ENCODE assay signal across 15 cellular contexts in the genomic region with DNA sequence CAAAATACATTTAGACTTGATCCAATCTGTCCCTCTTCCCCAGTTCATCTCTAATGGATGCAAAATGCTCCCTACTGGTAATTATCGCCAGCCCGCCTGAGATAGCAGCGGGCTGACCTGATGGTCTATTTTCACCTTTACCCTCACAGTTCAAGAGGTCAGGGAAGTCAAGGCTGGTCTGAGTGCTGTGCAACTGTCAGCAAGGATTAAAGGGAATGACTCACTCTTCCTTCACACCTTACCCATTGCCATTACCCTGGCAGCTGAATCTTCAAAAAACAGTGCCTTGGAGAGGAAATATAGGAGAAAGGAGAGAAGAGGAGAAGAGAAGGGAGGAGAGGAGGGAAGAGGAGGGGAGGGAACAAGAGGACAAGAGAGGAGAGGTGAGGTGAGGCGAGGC. TPM values are rescaled to one million over a fixed set of nuclear protein-coding genes. Genes with fewer than 3 reads are reported as not detected.
A peak's percentile ranks its signal among the peaks of the same experiment; 100 is the strongest.
DNase-seq lines count a peak whose midpoint lies in the region; ATAC-seq, FAIRE-seq and TF ChIP-seq lines count a peak whose summit lies in the region.
"Had no signal": no experiment of that assay in that cellular context is flagged by ENCODE, and none has a peak within 500 bp of the region (broad histone marks: within the 10 kb centered on the region; RNA-seq: fewer than 3 reads in every experiment).

No MANE protein-coding gene starts in this region.

- TF ChIP-seq POLR2A in HepG2 (IDR thresholded peaks at IDR 0.05; ENCODE audit: insufficient read depth in 1 of 2, low read depth in 2 of 2, low read length in 2 of 2): no peak
- TF ChIP-seq POLR2A in right lobe of liver (IDR thresholded peaks at IDR 0.05): no peak

- H3K27me3 Mint-ChIP-seq in activated CD4-positive, alpha-beta memory T cell treated with anti-CD3 and anti-CD28 coated beads for 36 hours: no peaks in the 10 kb centered on the region

- ATAC-seq in HepG2 (no peak), right lobe of liver (no peak), GM19035 (IDR thresholded peaks at IDR 0.05; ENCODE audit: unreplicated experiment) (no peak)
- ATAC-seq: foreskin keratinocyte had no signal

- no peak for TF ChIP-seq CTCF in HepG2 (CRISPR knock-in tag; IDR thresholded peaks at IDR 0.05)
- TF ChIP-seq CTCF in right lobe of liver (IDR thresholded peaks at IDR 0.05): no peak

- no peak overlapping the region for H3K9ac ChIP-seq in HepG2 (ENCODE audit: insufficient read depth, low read depth, low read length)
- H3K9ac ChIP-seq: GM23248 had no signal

- POLR2A ChIA-PET in HepG2 (lab: Yijun Ruan, JAX): no interaction called here
- POLR2A ChIA-PET in activated CD4-positive, alpha-beta memory T cell treated with anti-CD3 and anti-CD28 coated beads for 36 hours (lab: Charles Lee): interaction anchor here (2.0 to 5.1 kb wide), 4 partner anchors 19 to 45 kb away, joined by 6 to 61 read pairs (median 18); no protein-coding TSS in a partner anchor

- H3K4me1 Mint-ChIP-seq in activated CD4-positive, alpha-beta memory T cell treated with anti-CD3 and anti-CD28 coated beads for 36 hours (ENCODE audit: low read depth): peaks cover 94% of the 10 kb centered on the region

- no TSS peak for BruUV-seq in HepG2 (replicated peaks; lab: Mats Ljungman, UMichigan)

- H3K4me2 ChIP-seq in HepG2 (ENCODE audit: low read depth, low read length): no peak overlapping the region

- H3K36me3 Mint-ChIP-seq in activated CD4-positive, alpha-beta memory T cell treated with anti-CD3 and anti-CD28 coated beads for 36 hours: peaks cover 43% of the 10 kb centered on the region

- H2AFZ ChIP-seq in HepG2 (ENCODE audit: low read length): no peak overlapping the region
- H2AFZ ChIP-seq: GM23248 had no signal

- DNase-seq in HepG2 (ENCODE audit: low spot score): no peak
- no peak for DNase-seq in right lobe of liver
- no peak for DNase-seq in activated CD4-positive, alpha-beta memory T cell treated with anti-CD3 and anti-CD28 coated beads for 36 hours
- DNase-seq in NCI-H2081 (lab: John Stamatoyannopoulos, UW): no peak
- no peak for DNase-seq in mesenteric fat pad (ENCODE audit: low spot score)
- DNase-seq: activated CD4-positive, alpha-beta T cell treated with anti-CD3 and anti-CD28 coated beads, Interleukin-2, amount 50 U/mL, for 1 hour; amniotic stem cell; DND-41; foreskin keratinocyte; GM23248; stimulated activated CD4-positive, alpha-beta T cell treated with anti-CD3 and anti-CD28 coated beads, Interleukin-2, amount 100 ng/mL, for 48 hours had no signal

- H3K27ac ChIP-seq in HepG2 (ENCODE audit: extremely low read length, insufficient read depth, low read length) (no peak overlapping the region), right lobe of liver (no peak overlapping the region), esophagus (ENCODE audit: low read depth in 2 of 2, low read length in 1 of 2) (peak overlapping the region; percentile 37 to 41), thymus (ENCODE audit: low read depth) (peak overlapping the region; percentile 84)
- H3K27ac ChIP-seq: foreskin keratinocyte, GM23248 had no signal

- peak overlapping the region; percentile 52 for H3K4me3 Mint-ChIP-seq in activated CD4-positive, alpha-beta memory T cell treated with anti-CD3 and anti-CD28 coated beads for 36 hours
- H3K4me3 Mint-ChIP-seq: dendritic cell treated with granulocyte-macrophage colony-stimulating factor and Interleukin-4, amounts not matched to agents 40 ng/mL and 50 ng/mL, for 4 days had no signal

- in situ Hi-C loops in HepG2 (cut with HindIII; ENCODE audit: extremely low pct_ligation_motif_present, low pct_unique_long_range_greater_than_20kb): no loop called here

- no peaks in the 10 kb centered on the region for H3K9me3 Mint-ChIP-seq in activated CD4-positive, alpha-beta memory T cell treated with anti-CD3 and anti-CD28 coated beads for 36 hours
- H3K9me3 Mint-ChIP-seq: dendritic cell treated with granulocyte-macrophage colony-stimulating factor and Interleukin-4, amounts not matched to agents 40 ng/mL and 50 ng/mL, for 4 days had no signal

- TF ChIP-seq EP300 in HepG2 (IDR thresholded peaks at IDR 0.05; ENCODE audit: low read depth in 2 of 2, low read length in 2 of 2) (0 out of 4 replicates have a peak, but pooled peaks of 1 of the 2 experiments have one; percentile 9), HepG2 (CRISPR knock-in tag; IDR thresholded peaks at IDR 0.05; ENCODE audit: borderline replicate concordance) (no peak)

- H3K79me2 ChIP-seq in HepG2 (ENCODE audit: insufficient read depth, low read length): no peaks in the 10 kb centered on the region

- no peaks in the 10 kb centered on the region for H3K36me3 ChIP-seq in HepG2 (replicated peaks in 1 of 2; ENCODE audit: control insufficient read depth in 1 of 2, insufficient read depth in 2 of 2, low read length in 2 of 2)
- no peaks in the 10 kb centered on the region for H3K36me3 ChIP-seq in right lobe of liver
- no peaks in the 10 kb centered on the region for H3K36me3 ChIP-seq in esophagus (ENCODE audit: control insufficient read depth in 2 of 2, insufficient read depth in 2 of 2, low read length in 1 of 2)
- no peaks in the 10 kb centered on the region for H3K36me3 ChIP-seq in thymus (ENCODE audit: control insufficient read depth, insufficient read depth)

- H3K27me3 ChIP-seq in HepG2 (ENCODE audit: control insufficient read depth in 1 of 2, insufficient read depth in 2 of 2, low read length in 2 of 2): peaks cover 0 to 40% of the 10 kb centered on the region in 2 experiments; a peak in 3 of 5 replicates
- H3K27me3 ChIP-seq in right lobe of liver: no peaks in the 10 kb centered on the region
- no peaks in the 10 kb centered on the region for H3K27me3 ChIP-seq in esophagus (ENCODE audit: control insufficient read depth in 1 of 2, insufficient read depth in 2 of 2, low read length in 2 of 2)
- no peaks in the 10 kb centered on the region for H3K27me3 ChIP-seq in thymus (ENCODE audit: control insufficient read depth, insufficient read depth)

- FAIRE-seq in HepG2 (lab: Jason Lieb, UNC): no peak

- TF ChIP-seq RAD21 in HepG2 (CRISPR knock-in tag; IDR thresholded peaks at IDR 0.05): no peak

- intact Hi-C loops in HepG2 (cut with micrococcal nuclease; ENCODE audit: unreplicated experiment): loop anchor here (10.0 kb wide), 1 partner anchor 91 kb away; a partner anchor contains a TSS
- intact Hi-C loops in right lobe of liver (cut with DNase I): no loop called here
- intact Hi-C loops in activated CD4-positive, alpha-beta memory T cell treated with anti-CD3 and anti-CD28 coated beads for 36 hours (cut with micrococcal nuclease): loop anchor here (5.0 kb wide), 3 partner anchors 153 to 323 kb away; a partner anchor contains a TSS

- peak overlapping the region; percentile 88 for H3K27ac Mint-ChIP-seq in activated CD4-positive, alpha-beta memory T cell treated with anti-CD3 and anti-CD28 coated beads for 36 hours
- H3K27ac Mint-ChIP-seq: dendritic cell treated with granulocyte-macrophage colony-stimulating factor and Interleukin-4, amounts not matched to agents 40 ng/mL and 50 ng/mL, for 4 days had no signal

- H3K9me3 ChIP-seq in HepG2 (ENCODE audit: low read length) (no peaks in the 10 kb centered on the region), right lobe of liver (no peaks in the 10 kb centered on the region), esophagus (ENCODE audit: control insufficient read depth in 2 of 2, insufficient read depth in 1 of 2, low read depth in 1 of 2, low read length in 1 of 2) (no peaks in the 10 kb centered on the region), thymus (ENCODE audit: control insufficient read depth) (no peaks in the 10 kb centered on the region)

- H3K4me3 ChIP-seq in HepG2 (replicated peaks in 1 of 3; ENCODE audit: insufficient read depth in 1 of 3, low read depth in 2 of 3, low read length in 3 of 3): no peak overlapping the region
- H3K4me3 ChIP-seq in right lobe of liver: no peak overlapping the region
- H3K4me3 ChIP-seq in esophagus (ENCODE audit: low read depth in 1 of 2, low read length in 2 of 2): no peak overlapping the region
- peak overlapping the region; percentile 4 for H3K4me3 ChIP-seq in thymus (ENCODE audit: low read length)
- H3K4me3 ChIP-seq: GM23248 had no signal

- 7% methylated on average over 4 of the region's 4 CpGs for WGBS in HepG2 (ENCODE audit: low lambda C conversion rate)
- 70% methylated on average over 4 of the region's 4 CpGs for WGBS in right lobe of liver (ENCODE audit: insufficient coverage, low coverage, low lambda C conversion rate, missing lambda C conversion rate)
- WGBS in esophagus, 2 donors: 72% methylated on average over 4 of the region's 4 CpGs
- 95% methylated on average over 4 of the region's 4 CpGs for WGBS in thymus

- H4K20me1 ChIP-seq in HepG2 (ENCODE audit: insufficient read depth, low read length): no peaks in the 10 kb centered on the region

- CTCF ChIA-PET in HepG2 (lab: Yijun Ruan, JAX; ENCODE audit: low intra/inter-chr PET ratio, low total read pairs): no interaction called here
- CTCF ChIA-PET in activated CD4-positive, alpha-beta memory T cell treated with anti-CD3 and anti-CD28 coated beads for 36 hours (lab: Charles Lee): no interaction called here

- H3K4me1 ChIP-seq in HepG2 (ENCODE audit: insufficient read depth, low read length) (peaks cover 15% of the 10 kb centered on the region), right lobe of liver (no peaks in the 10 kb centered on the region), esophagus (ENCODE audit: control insufficient read depth in 2 of 2, insufficient read depth in 2 of 2, low read length in 1 of 2) (peaks cover 0 to 3% of the 10 kb centered on the region in 2 donors), thymus (ENCODE audit: control insufficient read depth, insufficient read depth, low read length) (peaks cover 51% of the 10 kb centered on the region)

RNA-seq across cellular contexts. Expression of a gene that starts 36.3 kb away (rescaled TPM):
- 41.7 and 60.2 TPM in 2 replicates for total RNA-seq in HepG2 (2016; rRNA removed; fragmentation: Illumina TruSeq; extraction: Trizol)
- 17.9 and 20.4 TPM in 2 replicates for total RNA-seq in HepG2 (2016; cell fraction: cytosol; rRNA removed; fragmentation: Illumina TruSeq; extraction: Trizol; ENCODE audit: low read depth)
- 38.5 and 64.6 TPM in 2 replicates for total RNA-seq in HepG2 (2016; cell fraction: insoluble cytoplasmic fraction; rRNA removed; fragmentation: Illumina TruSeq; extraction: Trizol)
- total RNA-seq in HepG2 (2016; cell fraction: membrane; rRNA removed; fragmentation: Illumina TruSeq; extraction: Trizol): 31.4 and 31.5 TPM in 2 replicates
- 57.0 and 59.4 TPM in 2 replicates for total RNA-seq in HepG2 (2016; cell fraction: nucleus; rRNA removed; fragmentation: Illumina TruSeq; extraction: Trizol)
- polyA plus RNA-seq in HepG2 (2011; rRNA removed): 77.7 and 92.3 TPM in 2 replicates
- 36.7 and 60.1 TPM in 2 replicates for polyA plus RNA-seq in HepG2 (2011; cell fraction: cytosol; rRNA removed)
- polyA plus RNA-seq in HepG2 (2011; cell fraction: nucleus; rRNA removed): 319 and 344 TPM in 2 replicates
- 60.9 and 73.8 TPM in 2 replicates for polyA plus RNA-seq in HepG2 (2012)
- polyA plus RNA-seq in HepG2 (2016; cell fraction: cytosol; fragmentation: Illumina TruSeq; extraction: Trizol; ENCODE audit: low read depth): 8.5 and 8.6 TPM in 2 replicates
- 45.6 and 58.3 TPM in 2 replicates for polyA plus RNA-seq in HepG2 (2016; cell fraction: insoluble cytoplasmic fraction; fragmentation: Illumina TruSeq; extraction: Trizol; ENCODE audit: low read depth)
- polyA plus RNA-seq in HepG2 (2016; cell fraction: membrane; fragmentation: Illumina TruSeq; extraction: Trizol; ENCODE audit: low read depth): 13.3 and 14.8 TPM in 2 replicates
- polyA plus RNA-seq in HepG2 (2016; cell fraction: nucleus; fragmentation: Illumina TruSeq; extraction: Trizol; ENCODE audit: insufficient read depth, low read depth): 147 and 156 TPM in 2 replicates
- 9.1 and 160 TPM in 2 replicates for polyA minus RNA-seq in HepG2 (2011; rRNA and poly(A)+ RNA removed; ENCODE audit: low replicate concordance)
- 55.8 and 65.9 TPM in 2 replicates for polyA minus RNA-seq in HepG2 (2011; cell fraction: cytosol; rRNA and poly(A)+ RNA removed)
- 80.7 and 95.9 TPM in 2 replicates for polyA minus RNA-seq in HepG2 (2011; cell fraction: nucleus; rRNA and poly(A)+ RNA removed)
- 10 to 100 TPM in 2 of 6 experiments, 1 to 10 TPM in 4; 2.1 to 10.9 (median 7.5) TPM for total RNA-seq in right lobe of liver
- total RNA-seq in activated CD4-positive, alpha-beta memory T cell treated with anti-CD3 and anti-CD28 coated beads for 36 hours: 1 to 10 TPM in 1 of 2 experiments, under 1 TPM in 1; 0.34 to 1.2 TPM
- 10 to 100 TPM; 43.7 to 55.0 TPM for polyA plus RNA-seq in esophagus
- 4.1 TPM for polyA plus RNA-seq in thymus
- total RNA-seq in mesenteric fat pad: 0.29 TPM
- total RNA-seq: GM23248 had no signal
- polyA plus RNA-seq: GM23248 had no signal

RNA-seq across cellular contexts. Expression of a gene that starts 43.7 kb away (rescaled TPM):
- total RNA-seq in HepG2 (2016; rRNA removed; fragmentation: Illumina TruSeq; extraction: Trizol): 40.6 and 48.6 TPM in 2 replicates
- 50.1 and 73.7 TPM in 2 replicates for total RNA-seq in HepG2 (2016; cell fraction: cytosol; rRNA removed; fragmentation: Illumina TruSeq; extraction: Trizol; ENCODE audit: low read depth)
- total RNA-seq in HepG2 (2016; cell fraction: insoluble cytoplasmic fraction; rRNA removed; fragmentation: Illumina TruSeq; extraction: Trizol): 43.9 and 49.0 TPM in 2 replicates
- total RNA-seq in HepG2 (2016; cell fraction: membrane; rRNA removed; fragmentation: Illumina TruSeq; extraction: Trizol): 66.3 and 82.4 TPM in 2 replicates
- total RNA-seq in HepG2 (2016; cell fraction: nucleus; rRNA removed; fragmentation: Illumina TruSeq; extraction: Trizol): 18.4 and 23.7 TPM in 2 replicates
- polyA plus RNA-seq in HepG2 (2011; rRNA removed): 56.6 and 68.2 TPM in 2 replicates
- 62.1 and 67.0 TPM in 2 replicates for polyA plus RNA-seq in HepG2 (2011; cell fraction: cytosol; rRNA removed)
- 27.3 and 39.8 TPM in 2 replicates for polyA plus RNA-seq in HepG2 (2011; cell fraction: nucleus; rRNA removed)
- polyA plus RNA-seq in HepG2 (2012): 38.6 and 44.5 TPM in 2 replicates
- polyA plus RNA-seq in HepG2 (2016; cell fraction: cytosol; fragmentation: Illumina TruSeq; extraction: Trizol; ENCODE audit: low read depth): 106 and 131 TPM in 2 replicates
- polyA plus RNA-seq in HepG2 (2016; cell fraction: insoluble cytoplasmic fraction; fragmentation: Illumina TruSeq; extraction: Trizol; ENCODE audit: low read depth): 73.3 and 81.4 TPM in 2 replicates
- 100 and 131 TPM in 2 replicates for polyA plus RNA-seq in HepG2 (2016; cell fraction: membrane; fragmentation: Illumina TruSeq; extraction: Trizol; ENCODE audit: low read depth)
- 45.4 and 54.1 TPM in 2 replicates for polyA plus RNA-seq in HepG2 (2016; cell fraction: nucleus; fragmentation: Illumina TruSeq; extraction: Trizol; ENCODE audit: insufficient read depth, low read depth)
- polyA minus RNA-seq in HepG2 (2011; rRNA and poly(A)+ RNA removed; ENCODE audit: low replicate concordance): 30.0 and 48.1 TPM in 2 replicates
- 11.5 and 16.0 TPM in 2 replicates for polyA minus RNA-seq in HepG2 (2011; cell fraction: cytosol; rRNA and poly(A)+ RNA removed)
- polyA minus RNA-seq in HepG2 (2011; cell fraction: nucleus; rRNA and poly(A)+ RNA removed): 10.6 and 14.7 TPM in 2 replicates
- total RNA-seq in right lobe of liver: 10 to 100 TPM; 23.1 to 61.6 (median 29.0) TPM
- total RNA-seq in activated CD4-positive, alpha-beta memory T cell treated with anti-CD3 and anti-CD28 coated beads for 36 hours: 10 to 100 TPM; 41.0 to 43.8 TPM
- 10 to 100 TPM; 57.5 to 98.6 TPM for polyA plus RNA-seq in esophagus
- polyA plus RNA-seq in thymus: 84.3 TPM
- 36.4 TPM for total RNA-seq in mesenteric fat pad

Comparison
In these comparisons a context has a peak if more than half of its experiments do, and no peak if none do; other contexts are left out.
1. intact Hi-C loops: an anchor here in HepG2 (10.0 kb wide) and activated CD4-positive, alpha-beta memory T cell treated with anti-CD3 and anti-CD28 coated beads for 36 hours (5.0 kb wide); none called in right lobe of liver.
2. H3K27ac ChIP-seq: peak in esophagus (2 of 2) and thymus (single experiment); none in HepG2 (single experiment) and right lobe of liver (0 of 3).